Comparison of ENCODE assay signal across 14 cellular contexts in the genomic region with DNA sequence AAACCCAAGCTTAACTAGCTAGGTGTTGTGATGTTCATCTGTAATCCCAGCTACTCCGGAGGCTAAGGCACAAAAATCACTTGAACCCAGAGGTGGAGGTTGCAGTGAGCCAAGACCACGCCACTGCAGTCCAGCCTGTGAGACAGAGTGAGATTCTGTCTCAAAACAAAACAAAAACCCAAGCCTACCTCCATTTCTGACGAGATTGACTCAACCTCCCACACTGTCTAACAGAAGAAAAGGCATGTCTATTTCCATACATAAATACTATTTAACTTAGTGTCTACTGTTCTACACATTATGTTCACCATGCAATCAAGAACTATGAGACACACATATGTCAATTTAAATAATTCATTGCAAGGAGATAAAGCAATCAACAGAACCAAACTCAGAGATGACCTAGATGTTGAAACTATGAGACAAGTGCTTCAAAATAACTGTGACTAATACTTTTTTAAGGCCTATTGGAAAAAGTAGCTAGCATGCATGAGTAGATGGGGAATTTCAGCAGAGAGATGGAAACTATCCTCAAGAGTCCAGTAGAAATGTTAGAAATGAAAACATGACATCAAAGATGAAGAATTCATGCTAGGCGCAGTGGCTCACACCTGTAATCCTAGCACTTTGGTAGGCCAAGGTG.
DNase-seq lines count a peak whose midpoint lies in the region; ATAC-seq, FAIRE-seq and TF ChIP-seq lines count a peak whose summit lies in the region.
"Had no signal": no experiment of that assay in that cellular context is flagged by ENCODE, and none has a peak within 500 bp of the region (broad histone marks: within the 10 kb centered on the region; RNA-seq: fewer than 3 reads in every experiment).

No MANE protein-coding gene starts in this region.

- H3K4me3 ChIP-seq in SJCRH30: no peak overlapping the region
- no peak overlapping the region for H3K4me3 ChIP-seq in kidney (ENCODE audit: low read length in 2 of 2)
- H3K4me3 ChIP-seq: spleen had no signal

- intact Hi-C loops in kidney (cut with DNase I): no loop called here

- H3K4me1 ChIP-seq in SJCRH30: no peaks in the 10 kb centered on the region
- no peaks in the 10 kb centered on the region for H3K4me1 ChIP-seq in kidney (ENCODE audit: control insufficient read depth in 1 of 2, insufficient read depth in 1 of 2, low read depth in 1 of 2, low read length in 2 of 2)
- H3K4me1 ChIP-seq: spleen had no signal

- H3K27me3 ChIP-seq in SJCRH30: no peaks in the 10 kb centered on the region
- H3K27me3 ChIP-seq: spleen had no signal

- H3K27ac ChIP-seq in SJCRH30: no peak overlapping the region
- H3K27ac ChIP-seq in kidney (ENCODE audit: low read depth in 2 of 2, low read length in 2 of 2): no peak overlapping the region
- H3K27ac ChIP-seq: spleen had no signal

- ATAC-seq in GM21717 (IDR thresholded peaks at IDR 0.05; ENCODE audit: unreplicated experiment) (peak; percentile 79), HG03442 (IDR thresholded peaks at IDR 0.05; ENCODE audit: unreplicated experiment) (peak; percentile 81), HG03097 (IDR thresholded peaks at IDR 0.05; ENCODE audit: low FRiP score, unreplicated experiment) (no peak)
- ATAC-seq: T-helper 17 cell had no signal

- no peaks in the 10 kb centered on the region for H3K9me3 ChIP-seq in SJCRH30 (replicated peaks)
- H3K9me3 ChIP-seq in kidney (ENCODE audit: control insufficient read depth in 1 of 2, low read length in 2 of 2): no peaks in the 10 kb centered on the region
- H3K9me3 ChIP-seq: spleen had no signal

- no peak overlapping the region for H3K9ac ChIP-seq in kidney (ENCODE audit: low read length in 2 of 2)

- FAIRE-seq in kidney (lab: Jason Lieb, UNC): no peak
- FAIRE-seq: keratinocyte had no signal

- DNase-seq in stimulated activated CD4-positive, alpha-beta T cell treated with anti-CD3 and anti-CD28 coated beads, Interleukin-4, amount 100 ng/mL, for 48 hours (ENCODE audit: low read depth in 2 of 2): peak; percentile 7 to 17
- no peak for DNase-seq in stimulated activated CD4-positive, alpha-beta T cell treated with anti-CD3 and anti-CD28 coated beads, Interleukin-4, amount 100 ng/mL, for 1 hour
- DNase-seq in SJCRH30 (no peak), erythroblast (lab: John Stamatoyannopoulos, UW) (no peak), kidney (no peak)
- DNase-seq: activated effector memory CD4-positive, alpha-beta T cell treated with Interleukin-2 at 50 U/mL for 16 hours; H7; NCI-H187; spleen; T-helper 17 cell had no signal

- no peak for TF ChIP-seq POLR2A in erythroblast (IDR thresholded peaks at IDR 0.05; ENCODE audit: low read length)

- H3K36me3 ChIP-seq in SJCRH30 (no peaks in the 10 kb centered on the region), kidney (ENCODE audit: control insufficient read depth in 1 of 2, insufficient read depth in 2 of 2, low read length in 2 of 2) (no peaks in the 10 kb centered on the region)
- H3K36me3 ChIP-seq: spleen had no signal

- no peak for TF ChIP-seq CTCF in kidney (IDR thresholded peaks at IDR 0.05; ENCODE audit: borderline replicate concordance, extremely low read depth, insufficient read depth)

Comparison
In these comparisons a context has a peak if more than half of its experiments do, and no peak if none do; other contexts are left out.
1. DNase-seq: peak in stimulated activated CD4-positive, alpha-beta T cell treated with anti-CD3 and anti-CD28 coated beads, Interleukin-4, amount 100 ng/mL, for 48 hours (2 of 2); none in stimulated activated CD4-positive, alpha-beta T cell treated with anti-CD3 and anti-CD28 coated beads, Interleukin-4, amount 100 ng/mL, for 1 hour (single experiment), SJCRH30 (0 of 2), erythroblast (0 of 2) and kidney (single experiment).